ENCODE assay signal across 1 cellular context in genomic region chrX:40105016-40105790, GRCh38.
TF ChIP-seq lines count a peak whose summit lies in the region.

No MANE protein-coding gene starts in this region.

TF ChIP-seq in HEK293, 187 proteins besides CTCF, POLR2A, EP300 and RAD21 (continued from another document):
- TF ChIP-seq AEBP2 (tag by site-specific recombination; IDR thresholded peaks at IDR 0.05; ENCODE audit: borderline replicate concordance): no peak
- no peak for TF ChIP-seq TCF7L2 (IDR thresholded peaks at IDR 0.05; ENCODE audit: borderline replicate concordance, low read depth, low read length)
- TF ChIP-seq GLI2 (tag by site-specific recombination; IDR thresholded peaks at IDR 0.05; ENCODE audit: borderline replicate concordance, low read depth): no peak
- no peak for TF ChIP-seq TSHZ1 (tag by site-specific recombination; IDR thresholded peaks at IDR 0.05; ENCODE audit: borderline replicate concordance)
- peak; percentile 54; the same call in 1 of the 2 replicates for TF ChIP-seq ZIC2 (tag by site-specific recombination; IDR thresholded peaks at IDR 0.05)
- TF ChIP-seq RBAK (tag by site-specific recombination; IDR thresholded peaks at IDR 0.05): no peak
- no peak for TF ChIP-seq ZNF274 (IDR thresholded peaks at IDR 0.05; ENCODE audit: low read length)
- TF ChIP-seq ZNF274 (tag by site-specific recombination; IDR thresholded peaks at IDR 0.05; ENCODE audit: borderline replicate concordance): no peak
- TF ChIP-seq, protein P1, sequence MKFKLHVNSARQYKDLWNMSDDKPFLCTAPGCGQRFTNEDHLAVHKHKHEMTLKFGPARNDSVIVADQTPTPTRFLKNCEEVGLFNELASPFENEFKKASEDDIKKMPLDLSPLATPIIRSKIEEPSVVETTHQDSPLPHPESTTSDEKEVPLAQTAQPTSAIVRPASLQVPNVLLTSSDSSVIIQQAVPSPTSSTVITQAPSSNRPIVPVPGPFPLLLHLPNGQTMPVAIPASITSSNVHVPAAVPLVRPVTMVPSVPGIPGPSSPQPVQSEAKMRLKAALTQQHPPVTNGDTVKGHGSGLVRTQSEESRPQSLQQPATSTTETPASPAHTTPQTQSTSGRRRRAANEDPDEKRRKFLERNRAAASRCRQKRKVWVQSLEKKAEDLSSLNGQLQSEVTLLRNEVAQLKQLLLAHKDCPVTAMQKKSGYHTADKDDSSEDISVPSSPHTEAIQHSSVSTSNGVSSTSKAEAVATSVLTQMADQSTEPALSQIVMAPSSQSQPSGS (tag by site-specific recombination; IDR thresholded peaks at IDR 0.05; ENCODE audit: low read depth): no peak
- no peak for TF ChIP-seq ZNF747 (tag by site-specific recombination; IDR thresholded peaks at IDR 0.05)
- no peak for TF ChIP-seq ZNF776 (tag by site-specific recombination; IDR thresholded peaks at IDR 0.05; ENCODE audit: borderline replicate concordance)
- TF ChIP-seq ZNF658 (tag by site-specific recombination; IDR thresholded peaks at IDR 0.05): no peak
- no peak for TF ChIP-seq GFI1B (tag by site-specific recombination; IDR thresholded peaks at IDR 0.05)
TF ChIP-seq in HEK293: peak in this region for 15.
